Comparison of ENCODE assay signal across 7 cellular contexts in the genomic region with DNA sequence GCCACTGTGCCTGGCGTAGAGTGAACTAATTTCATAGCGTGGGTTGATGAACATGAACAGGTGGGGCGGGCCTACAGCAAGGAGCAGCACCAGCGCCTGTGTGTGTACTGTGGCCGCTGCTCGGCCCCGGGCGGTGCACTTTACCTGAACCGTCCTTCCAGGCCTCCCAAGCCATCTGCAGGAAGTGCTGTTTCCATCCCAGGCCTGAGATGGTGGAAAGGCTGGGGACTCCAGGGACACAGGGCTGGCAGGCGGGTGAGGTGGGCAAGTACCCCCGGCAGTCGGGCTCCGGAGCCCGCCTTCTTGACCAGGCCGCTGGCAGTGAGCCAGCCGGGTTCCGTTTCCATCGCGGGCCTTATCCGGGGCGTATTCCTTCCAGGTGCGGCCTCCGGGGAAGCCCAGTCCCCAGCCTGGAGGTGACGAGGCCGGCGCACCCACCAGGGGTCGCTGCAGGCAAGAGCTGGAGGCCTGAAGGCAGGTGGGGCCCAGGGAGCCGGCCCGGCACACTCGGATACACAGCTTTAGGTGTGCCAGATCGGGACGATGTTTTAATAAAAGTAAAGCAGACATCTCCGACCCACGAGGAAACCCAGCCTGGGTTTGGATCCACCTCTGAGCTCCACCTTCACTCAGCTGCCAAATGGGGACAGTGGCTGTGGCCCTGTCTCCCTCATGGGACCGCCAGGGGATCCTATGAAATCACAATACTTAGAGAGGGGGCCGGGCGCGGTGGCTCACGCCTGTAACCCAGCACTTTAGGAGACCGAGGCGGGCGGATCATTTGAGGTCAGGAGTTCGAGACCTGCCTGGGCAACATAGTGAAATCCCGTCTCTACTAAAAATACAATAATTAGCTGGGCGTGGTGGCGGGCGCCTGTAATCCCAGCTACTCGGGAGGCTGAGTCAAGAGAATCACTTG. TPM values are rescaled to one million over a fixed set of nuclear protein-coding genes. Genes with fewer than 3 reads are reported as not detected.
DNase-seq lines count a peak whose midpoint lies in the region; ATAC-seq and TF ChIP-seq lines count a peak whose summit lies in the region.

No MANE protein-coding gene starts in this region.

- peaks cover 17 to 68% (median 53%) of the 10 kb centered on the region in 3 donors for H3K27me3 Mint-ChIP-seq in naive B cell

- H3K4me3 Mint-ChIP-seq in naive B cell: no peak overlapping the region

- H3K9me3 Mint-ChIP-seq in naive B cell: peaks cover 5 to 11% (median 6%) of the 10 kb centered on the region in 7 donors

- TF ChIP-seq CTCF in GM13977 (IDR thresholded peaks at IDR 0.05; ENCODE audit: extremely low read depth, insufficient read depth, missing control alignments): peak; percentile 96

- peaks cover 0 to 8% of the 10 kb centered on the region in 2 donors for H3K36me3 Mint-ChIP-seq in naive B cell

- ATAC-seq in HG02798 (IDR thresholded peaks at IDR 0.05; ENCODE audit: poor library complexity, unreplicated experiment) (peak; percentile 79), naive B cell (ENCODE audit: low read depth in 2 of 2) (peak; percentile 76 to 79)

- DNase-seq in GM13977 (ENCODE audit: low spot score) (peak; percentile 81), NCI-H446 treated with DMSO at 0.1 percent for 48 hours (lab: John Stamatoyannopoulos, UW) (peak; percentile 1), naive B cell (peak; percentile 60)
- DNase-seq in activated CD4-positive, alpha-beta T cell treated with anti-CD3 and anti-CD28 coated beads, Interleukin-2, amount 50 U/mL, for 48 hours: peak; percentile 89 to 91
- peak; percentile 47 for DNase-seq in effector CD8-positive, alpha-beta T cell (lab: John Stamatoyannopoulos, UW)
- peak; percentile 52 to 79 (median 62) for DNase-seq in stimulated activated naive CD4-positive, alpha-beta T cell (lab: John Stamatoyannopoulos, UW)

- in situ Hi-C loops in GM13977 (cut with MboI; ENCODE audit: low pct_unique_long_range_greater_than_20kb, low sequenced_read_pairs, unreplicated experiment): loop anchor here (5.0 to 25.0 kb wide), 3 partner anchors 292 to 752 kb away; no protein-coding TSS in a partner anchor

- H3K27ac Mint-ChIP-seq in naive B cell: peak overlapping the region in 1 of 6 donors; percentile 60

- peaks cover 5 to 12% (median 5%) of the 10 kb centered on the region in 3 donors for H3K4me1 Mint-ChIP-seq in naive B cell

RNA-seq across cellular contexts. Expression of a gene that starts 22.7 kb away (rescaled TPM):
- 100 to 1,000 TPM; 117 to 178 (median 138) TPM for polyA plus RNA-seq in naive B cell (ENCODE audit: low read depth in 6 of 6)

Comparison
In these comparisons a context has a peak if more than half of its experiments do, and no peak if none do; other contexts are left out.
1. Peak in every context shown above with its lines: DNase-seq and ATAC-seq.
2. DNase-seq: peak in every context shown above with its lines; median percentile 90 in activated CD4-positive, alpha-beta T cell treated with anti-CD3 and anti-CD28 coated beads, Interleukin-2, amount 50 U/mL, for 48 hours; 81 in GM13977; 62 in stimulated activated naive CD4-positive, alpha-beta T cell; 60 in naive B cell; 47 in effector CD8-positive, alpha-beta T cell; 1 in NCI-H446 treated with DMSO at 0.1 percent for 48 hours.